ENCODE assay signal across 15 cellular contexts in genomic region chr20:51463560-51463959, GRCh38.
DNase-seq lines count a peak whose midpoint lies in the region; ATAC-seq and TF ChIP-seq lines count a peak whose summit lies in the region.
"Had no signal": no experiment of that assay in that cellular context is flagged by ENCODE, and none has a peak within 500 bp of the region (broad histone marks: within the 10 kb centered on the region; RNA-seq: fewer than 3 reads in every experiment).

No MANE protein-coding gene starts in this region.

- TF ChIP-seq CTCF in OCI-LY3 (IDR thresholded peaks at IDR 0.05; ENCODE audit: low read depth, low read length) (no peak), sigmoid colon (IDR thresholded peaks at IDR 0.05) (no peak), glutamatergic neuron (IDR thresholded peaks at IDR 0.05; ENCODE audit: partially characterized antibody, unreplicated experiment) (no peak)

- WGBS in sigmoid colon, 2 donors: 83 to 86% methylated on average over 8 of the region's 8 CpGs

- TF ChIP-seq POLR2A in sigmoid colon (IDR thresholded peaks at IDR 0.05): no peak

- H3K4me3 Mint-ChIP-seq in CD8-positive, alpha-beta memory T cell: peak overlapping the region in 2 of 7 donors; percentile 50 to 82
- H3K4me3 Mint-ChIP-seq in central memory CD8-positive, alpha-beta T cell: peak overlapping the region; percentile 27
- no peak overlapping the region for H3K4me3 Mint-ChIP-seq in glutamatergic neuron (ENCODE audit: unreplicated experiment)
- H3K4me3 Mint-ChIP-seq: B cell, HFFc6 had no signal

- H3K4me1 ChIP-seq in CD8-positive, alpha-beta memory T cell (ENCODE audit: insufficient read depth, low read length): peaks cover 5% of the 10 kb centered on the region
- H3K4me1 ChIP-seq in OCI-LY3 (ENCODE audit: low read length): peaks cover 38% of the 10 kb centered on the region
- peaks cover 0 to 16% (median 12%) of the 10 kb centered on the region in 4 donors for H3K4me1 ChIP-seq in sigmoid colon

- H3K27me3 ChIP-seq in CD8-positive, alpha-beta memory T cell (ENCODE audit: insufficient read depth, low read length, poor library complexity, severe bottlenecking): no peaks in the 10 kb centered on the region
- H3K27me3 ChIP-seq in OCI-LY3 (ENCODE audit: low read depth, low read length): no peaks in the 10 kb centered on the region
- H3K27me3 ChIP-seq in sigmoid colon: no peaks in the 10 kb centered on the region

- H3K36me3 ChIP-seq in CD8-positive, alpha-beta memory T cell (ENCODE audit: insufficient read depth, low read length): peaks cover 31% of the 10 kb centered on the region
- H3K36me3 ChIP-seq in OCI-LY3 (replicated peaks; ENCODE audit: low read depth, low read length): peaks cover 76% of the 10 kb centered on the region
- H3K36me3 ChIP-seq in sigmoid colon: no peaks in the 10 kb centered on the region
- H3K36me3 ChIP-seq: left ventricle myocardium inferior had no signal

- H3K27me3 Mint-ChIP-seq in CD8-positive, alpha-beta memory T cell: no peaks in the 10 kb centered on the region
- no peaks in the 10 kb centered on the region for H3K27me3 Mint-ChIP-seq in central memory CD8-positive, alpha-beta T cell
- H3K27me3 Mint-ChIP-seq in glutamatergic neuron (ENCODE audit: unreplicated experiment): peaks cover 3% of the 10 kb centered on the region
- H3K27me3 Mint-ChIP-seq: B cell had no signal

- CTCF ChIA-PET in CD8-positive, alpha-beta memory T cell (lab: Charles Lee): interaction anchor here (1.0 to 1.2 kb wide), 2 partner anchors 78 to 132 kb away, joined by 3 read pairs; no protein-coding TSS in a partner anchor

- H3K27ac Mint-ChIP-seq in CD8-positive, alpha-beta memory T cell: peak overlapping the region; percentile 76 to 95 (median 85)
- H3K27ac Mint-ChIP-seq in central memory CD8-positive, alpha-beta T cell (ENCODE audit: low read depth): peak overlapping the region; percentile 85
- H3K27ac Mint-ChIP-seq in glutamatergic neuron (ENCODE audit: unreplicated experiment): no peak overlapping the region
- H3K27ac Mint-ChIP-seq: B cell had no signal

- H2AFZ ChIP-seq in OCI-LY3 (ENCODE audit: low read depth, low read length): no peak overlapping the region

- peaks cover 0 to 86% (median 18%) of the 10 kb centered on the region in 3 donors for H3K36me3 Mint-ChIP-seq in CD8-positive, alpha-beta memory T cell
- H3K36me3 Mint-ChIP-seq in central memory CD8-positive, alpha-beta T cell (ENCODE audit: insufficient read depth): peaks cover 41% of the 10 kb centered on the region
- no peaks in the 10 kb centered on the region for H3K36me3 Mint-ChIP-seq in glutamatergic neuron (ENCODE audit: unreplicated experiment)

- no peak for DNase-seq in CD8-positive, alpha-beta memory T cell
- DNase-seq in central memory CD8-positive, alpha-beta T cell (ENCODE audit: low spot score in 2 of 2): no peak
- DNase-seq in sigmoid colon: no peak
- no peak for DNase-seq in glutamatergic neuron
- DNase-seq: activated CD4-positive, CD25-positive, alpha-beta regulatory T cell; NCI-H2029 treated with DMSO at 0.1 percent for 48 hours; SIG-M5; stimulated activated CD4-positive, alpha-beta T cell treated with anti-CD3 and anti-CD28 coated beads, Interleukin-2, amount 100 ng/mL, for 48 hours had no signal

- peaks cover 16% of the 10 kb centered on the region for H3K79me2 ChIP-seq in OCI-LY3 (ENCODE audit: low read length)

- H3K27ac ChIP-seq in CD8-positive, alpha-beta memory T cell (ENCODE audit: low read depth, low read length): no peak overlapping the region
- 0 out of 2 replicates have a peak overlapping the region, but pooled peaks have one; percentile 4 for H3K27ac ChIP-seq in OCI-LY3 (ENCODE audit: low read length)
- peak overlapping the region in 3 of 4 donors; percentile 28 to 63 (median 40) for H3K27ac ChIP-seq in sigmoid colon
- H3K27ac ChIP-seq: KMS-11 had no signal

- no peak for TF ChIP-seq EP300 in sigmoid colon (IDR thresholded peaks at IDR 0.05)

- POLR2A ChIA-PET in CD8-positive, alpha-beta memory T cell (lab: Charles Lee): no interaction called here

- H3K9ac ChIP-seq in OCI-LY3 (ENCODE audit: low read length): no peak overlapping the region
- H3K9ac ChIP-seq: KMS-11 had no signal

- H3K4me2 ChIP-seq in OCI-LY3 (ENCODE audit: low read length): no peak overlapping the region
- H3K4me2 ChIP-seq: KMS-11 had no signal

- peaks cover 23 to 52% (median 50%) of the 10 kb centered on the region in 3 donors for H3K4me1 Mint-ChIP-seq in CD8-positive, alpha-beta memory T cell
- peaks cover 48% of the 10 kb centered on the region for H3K4me1 Mint-ChIP-seq in central memory CD8-positive, alpha-beta T cell
- peaks cover 1% of the 10 kb centered on the region for H3K4me1 Mint-ChIP-seq in glutamatergic neuron (ENCODE audit: low read depth, unreplicated experiment)

- intact Hi-C loops in sigmoid colon (cut with DNase I): loop anchor here (5.0 kb wide), 1 partner anchor 79 kb away; the partner anchor contains the start of gene NFATC2

- no peak for ATAC-seq in central memory CD8-positive, alpha-beta T cell (replicated peaks; ENCODE audit: extremely low read depth, poor library complexity, severe bottlenecking)
- no peak for ATAC-seq in GM18502 (IDR thresholded peaks at IDR 0.05; ENCODE audit: poor library complexity, unreplicated experiment)
- ATAC-seq in GM21360 (IDR thresholded peaks at IDR 0.05; ENCODE audit: unreplicated experiment): no peak

- H3K9me3 Mint-ChIP-seq in CD8-positive, alpha-beta memory T cell: no peaks in the 10 kb centered on the region
- no peaks in the 10 kb centered on the region for H3K9me3 Mint-ChIP-seq in central memory CD8-positive, alpha-beta T cell
- H3K9me3 Mint-ChIP-seq in glutamatergic neuron (ENCODE audit: unreplicated experiment): no peaks in the 10 kb centered on the region
- H3K9me3 Mint-ChIP-seq: HFFc6 had no signal

- no peak overlapping the region for H3K4me3 ChIP-seq in CD8-positive, alpha-beta memory T cell (ENCODE audit: low read length)
- H3K4me3 ChIP-seq in OCI-LY3 (ENCODE audit: low read length) (no peak overlapping the region), sigmoid colon (no peak overlapping the region)
- H3K4me3 ChIP-seq: left ventricle myocardium inferior had no signal

- no peaks in the 10 kb centered on the region; the same call in 1 of the 2 replicates for H4K20me1 ChIP-seq in OCI-LY3 (ENCODE audit: insufficient read depth, low read length)

- H3K9me3 ChIP-seq in CD8-positive, alpha-beta memory T cell (ENCODE audit: low read length): no peaks in the 10 kb centered on the region
- H3K9me3 ChIP-seq in OCI-LY3 (ENCODE audit: insufficient read depth, low read length) (no peaks in the 10 kb centered on the region), sigmoid colon (no peaks in the 10 kb centered on the region)
- H3K9me3 ChIP-seq: left ventricle myocardium inferior had no signal
